In genomic region chr3:190339130-190339529, GRCh38 we compare ENCODE assay signal across 9 cellular contexts. TPM values are rescaled to one million over a fixed set of nuclear protein-coding genes. Genes with fewer than 3 reads are reported as not detected.
DNase-seq lines count a peak whose midpoint lies in the region; ATAC-seq and TF ChIP-seq lines count a peak whose summit lies in the region.
"Had no signal": no experiment of that assay in that cellular context is flagged by ENCODE, and none has a peak within 500 bp of the region (broad histone marks: within the 10 kb centered on the region; RNA-seq: fewer than 3 reads in every experiment).

No MANE protein-coding gene starts in this region.

- H3K27ac ChIP-seq in SJSA1 (0 out of 2 replicates have a peak overlapping the region, but pooled peaks have one; percentile 7), mesendoderm (ENCODE audit: low read depth, low read length) (no peak overlapping the region), coronary artery (no peak overlapping the region)

- no peak overlapping the region for H2AK5ac ChIP-seq in mesendoderm (ENCODE audit: low read length)

- no peak overlapping the region for H2BK120ac ChIP-seq in mesendoderm (ENCODE audit: low read depth, low read length)

- H3K79me1 ChIP-seq in mesendoderm (ENCODE audit: low read length) = no peaks in the 10 kb centered on the region

- H3K18ac ChIP-seq in mesendoderm (ENCODE audit: low read length) = no peak overlapping the region

- H3K4me1 ChIP-seq in SJSA1 (replicated peaks) (peaks cover 16% of the 10 kb centered on the region), mesendoderm (ENCODE audit: control insufficient read depth, low read depth, low read length) (no peaks in the 10 kb centered on the region)

- H3K27me3 ChIP-seq in SJSA1 (replicated peaks) (no peaks in the 10 kb centered on the region), mesendoderm (ENCODE audit: insufficient read depth, low read length, poor library complexity) (no peaks in the 10 kb centered on the region)

- H3K36me3 ChIP-seq in SJSA1 (no peaks in the 10 kb centered on the region), mesendoderm (ENCODE audit: control insufficient read depth, insufficient read depth, low read length) (no peaks in the 10 kb centered on the region)

- H4K8ac ChIP-seq in mesendoderm (ENCODE audit: low read depth, low read length) = no peak overlapping the region

- H3K23ac ChIP-seq in mesendoderm (ENCODE audit: low read length) = no peak overlapping the region

- no peak overlapping the region for H2BK15ac ChIP-seq in mesendoderm (replicated peaks; ENCODE audit: low read depth)

- H2BK5ac ChIP-seq in mesendoderm (ENCODE audit: low read length) = no peak overlapping the region

- H3K9ac ChIP-seq in mesendoderm (ENCODE audit: low read length) = no peak overlapping the region

- H3K4me3 ChIP-seq in SJSA1 (no peak overlapping the region), mesendoderm (ENCODE audit: low read length) (no peak overlapping the region), coronary artery (no peak overlapping the region)

- no peak for TF ChIP-seq CTCF in coronary artery (IDR thresholded peaks at IDR 0.05)
- TF ChIP-seq CTCF in GM13976 (IDR thresholded peaks at IDR 0.05; ENCODE audit: borderline replicate concordance, control extremely low read depth, extremely low read depth, insufficient read depth, missing control alignments) = no peak

- no peaks in the 10 kb centered on the region for H3K79me2 ChIP-seq in mesendoderm (ENCODE audit: control insufficient read depth, insufficient read depth, low read length)

- in situ Hi-C loops in GM13976 (cut with MboI; ENCODE audit: low sequenced_read_pairs, unreplicated experiment) = no loop called here

- DNase-seq in SJSA1 (ENCODE audit: low read depth in 1 of 2, low spot score in 2 of 2) = peak in 1 of 2 experiments; percentile 15
- DNase-seq in mesendoderm = peak; percentile 34
- DNase-seq in coronary artery (ENCODE audit: low spot score) = no peak
- DNase-seq in GM13976 (ENCODE audit: low spot score) = no peak
- DNase-seq in NCI-H1092 (lab: John Stamatoyannopoulos, UW) = no peak

- ATAC-seq in GM18511 (IDR thresholded peaks at IDR 0.05; ENCODE audit: unreplicated experiment) = peak; percentile 74
- peak; percentile 79 for ATAC-seq in HG02885 (IDR thresholded peaks at IDR 0.05; ENCODE audit: poor library complexity, unreplicated experiment)
- no peak for ATAC-seq in GM19023 (IDR thresholded peaks at IDR 0.05; ENCODE audit: unreplicated experiment)

- H3K4ac ChIP-seq in mesendoderm (ENCODE audit: low read depth, low read length) = no peak overlapping the region

- H4K5ac ChIP-seq in mesendoderm (ENCODE audit: low read length) = no peak overlapping the region

- H3K56ac ChIP-seq in mesendoderm (ENCODE audit: low read length) = no peak overlapping the region

- H3K4me2 ChIP-seq in mesendoderm (ENCODE audit: low read length) = no peak overlapping the region

- H3K9me3 ChIP-seq in SJSA1 (replicated peaks) = no peaks in the 10 kb centered on the region; the same call in 1 of the 2 replicates

RNA-seq across cellular contexts. Expression of gene CLDN1, which starts 16.9 kb away (rescaled TPM):
- total RNA-seq in SJSA1 (2014; rRNA removed; shearing (Covaris generic)) = 1.5 and 2.4 TPM in 2 replicates
- 3.8 TPM for polyA plus RNA-seq in mesendoderm (2013, experiment 1 of 2)
- polyA plus RNA-seq in mesendoderm (2013, experiment 2 of 2) = 3.5 TPM

RNA-seq across cellular contexts. Expression of gene CLDN16, which starts 48.8 kb away (rescaled TPM):
- 0.08 TPM in 1 of 2 replicates, not detected in the other for total RNA-seq in SJSA1 (2014; rRNA removed; shearing (Covaris generic))
- not detected for polyA plus RNA-seq in mesendoderm (2013, experiment 1 of 2)
- not detected for polyA plus RNA-seq in mesendoderm (2013, experiment 2 of 2)
- total RNA-seq: myocyte had no signal
